In the genomic region with DNA sequence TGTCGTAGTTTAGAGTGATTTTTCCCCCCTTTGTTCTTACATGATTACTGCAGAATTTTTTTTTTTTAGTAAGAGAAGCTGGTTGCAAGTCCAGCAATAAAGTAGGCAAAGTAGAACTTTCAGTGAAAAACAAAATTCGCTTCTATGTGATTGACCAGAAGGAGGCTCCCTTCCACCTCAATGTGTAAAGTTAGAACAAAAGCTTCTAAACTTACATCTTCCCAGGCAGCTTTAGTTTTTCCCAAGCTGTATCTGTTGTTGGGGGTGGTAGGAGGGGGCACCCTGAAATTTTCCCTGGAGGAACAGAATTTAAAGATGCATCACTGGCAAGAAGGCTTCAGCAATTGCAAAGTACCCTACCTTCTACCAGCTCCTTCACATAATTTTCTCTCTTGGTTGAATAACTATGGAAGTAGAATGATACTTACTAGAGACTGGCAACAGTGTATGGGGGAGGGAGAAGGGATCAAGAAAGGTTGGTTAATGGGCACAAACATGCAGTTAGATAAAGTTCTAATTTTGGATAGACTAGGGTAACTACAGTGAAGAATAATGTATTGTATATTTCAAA, we compare ENCODE assay signal across 7 cellular contexts.
DNase-seq lines count a peak whose midpoint lies in the region; ATAC-seq and TF ChIP-seq lines count a peak whose summit lies in the region.

No MANE protein-coding gene starts in this region.

- ATAC-seq in psoas muscle: no peak

- no peak overlapping the region for H3K27ac Mint-ChIP-seq in activated CD4-positive, alpha-beta T cell treated with anti-CD3 and anti-CD28 coated beads, Interleukin-2, amount 10 ng/mL, durations not matched to agents 7 days and 5 days

- H3K4me1 ChIP-seq in psoas muscle: no peaks in the 10 kb centered on the region

- no peaks in the 10 kb centered on the region for H3K9me3 ChIP-seq in psoas muscle

- no peaks in the 10 kb centered on the region for H3K9me3 Mint-ChIP-seq in activated CD4-positive, alpha-beta T cell treated with anti-CD3 and anti-CD28 coated beads, Interleukin-2, amount 10 ng/mL, durations not matched to agents 7 days and 5 days

- intact Hi-C loops in psoas muscle (cut with DNase I): loop anchor here in 1 of 2 donors (10.0 kb wide), 1 partner anchor 532 kb away; no protein-coding TSS in a partner anchor

- DNase-seq in GM12864 (ENCODE audit: low read depth) (no peak), NCI-H69 (lab: John Stamatoyannopoulos, UW) (peak; percentile 23), fibroblast of mammary gland (ENCODE audit: low read depth) (peak; percentile 70), psoas muscle (no peak), germinal center (ENCODE audit: low spot score) (no peak)
- DNase-seq in stimulated activated CD4-positive, alpha-beta T cell treated with anti-CD3 and anti-CD28 coated beads, Interleukin-2, amount 100 ng/mL, for 48 hours: no peak
- no peak for DNase-seq in activated CD4-positive, alpha-beta T cell treated with anti-CD3 and anti-CD28 coated beads, Interleukin-2, amount 10 ng/mL, durations not matched to agents 7 days and 5 days

- H3K27me3 ChIP-seq in psoas muscle (ENCODE audit: insufficient read depth in 3 of 3, low read length in 2 of 3): no peaks in the 10 kb centered on the region

- 9 to 10% (median 9%) methylated on average over 2 of the region's 2 CpGs for WGBS in psoas muscle, 3 donors

- no peak overlapping the region for H3K4me3 ChIP-seq in GM12864 (ENCODE audit: low read depth, low read length)
- no peak overlapping the region for H3K4me3 ChIP-seq in fibroblast of mammary gland (ENCODE audit: control insufficient read depth, low read depth, low read length)
- H3K4me3 ChIP-seq in psoas muscle: no peak overlapping the region

- no peaks in the 10 kb centered on the region for H3K36me3 ChIP-seq in psoas muscle (ENCODE audit: insufficient read depth in 1 of 2, low read depth in 1 of 2)

- H3K36me3 Mint-ChIP-seq in activated CD4-positive, alpha-beta T cell treated with anti-CD3 and anti-CD28 coated beads, Interleukin-2, amount 10 ng/mL, durations not matched to agents 7 days and 5 days (ENCODE audit: low read depth): no peaks in the 10 kb centered on the region

- POLR2A ChIA-PET in activated CD4-positive, alpha-beta T cell treated with anti-CD3 and anti-CD28 coated beads, Interleukin-2, amount 10 ng/mL, durations not matched to agents 7 days and 5 days (lab: Charles Lee): no interaction called here

- H3K4me1 Mint-ChIP-seq in activated CD4-positive, alpha-beta T cell treated with anti-CD3 and anti-CD28 coated beads, Interleukin-2, amount 10 ng/mL, durations not matched to agents 7 days and 5 days: no peaks in the 10 kb centered on the region

- no peak overlapping the region for H3K4me3 Mint-ChIP-seq in activated CD4-positive, alpha-beta T cell treated with anti-CD3 and anti-CD28 coated beads, Interleukin-2, amount 10 ng/mL, durations not matched to agents 7 days and 5 days

- CTCF ChIA-PET in activated CD4-positive, alpha-beta T cell treated with anti-CD3 and anti-CD28 coated beads, Interleukin-2, amount 10 ng/mL, durations not matched to agents 7 days and 5 days (lab: Charles Lee): no interaction called here

- H3K27ac ChIP-seq in psoas muscle: no peak overlapping the region

- no peaks in the 10 kb centered on the region for H3K27me3 Mint-ChIP-seq in activated CD4-positive, alpha-beta T cell treated with anti-CD3 and anti-CD28 coated beads, Interleukin-2, amount 10 ng/mL, durations not matched to agents 7 days and 5 days

- TF ChIP-seq CTCF in GM12864 (IDR thresholded peaks at IDR 0.05; ENCODE audit: low read depth, low read length, missing control alignments) (peak; percentile 20), fibroblast of mammary gland (conservative IDR thresholded peaks at IDR 0.05; ENCODE audit: control insufficient read depth, insufficient read depth, low read depth, low read length) (peak; percentile 77), psoas muscle (IDR thresholded peaks at IDR 0.05) (peak; percentile 35)

Comparison
In these comparisons a context has a peak if more than half of its experiments do, and no peak if none do; other contexts are left out.
1. DNase-seq: peak in NCI-H69 (single experiment) and fibroblast of mammary gland (single experiment); none in GM12864 (single experiment), psoas muscle (0 of 2), stimulated activated CD4-positive, alpha-beta T cell treated with anti-CD3 and anti-CD28 coated beads, Interleukin-2, amount 100 ng/mL, for 48 hours (0 of 2), germinal center (single experiment) and activated CD4-positive, alpha-beta T cell treated with anti-CD3 and anti-CD28 coated beads, Interleukin-2, amount 10 ng/mL, durations not matched to agents 7 days and 5 days (single experiment).
2. CTCF ChIP-seq: peak in every context shown above with its lines; median percentile 77 in fibroblast of mammary gland; 35 in psoas muscle; 20 in GM12864.